3 cellular contexts compared by ENCODE assay signal in the genomic region with DNA sequence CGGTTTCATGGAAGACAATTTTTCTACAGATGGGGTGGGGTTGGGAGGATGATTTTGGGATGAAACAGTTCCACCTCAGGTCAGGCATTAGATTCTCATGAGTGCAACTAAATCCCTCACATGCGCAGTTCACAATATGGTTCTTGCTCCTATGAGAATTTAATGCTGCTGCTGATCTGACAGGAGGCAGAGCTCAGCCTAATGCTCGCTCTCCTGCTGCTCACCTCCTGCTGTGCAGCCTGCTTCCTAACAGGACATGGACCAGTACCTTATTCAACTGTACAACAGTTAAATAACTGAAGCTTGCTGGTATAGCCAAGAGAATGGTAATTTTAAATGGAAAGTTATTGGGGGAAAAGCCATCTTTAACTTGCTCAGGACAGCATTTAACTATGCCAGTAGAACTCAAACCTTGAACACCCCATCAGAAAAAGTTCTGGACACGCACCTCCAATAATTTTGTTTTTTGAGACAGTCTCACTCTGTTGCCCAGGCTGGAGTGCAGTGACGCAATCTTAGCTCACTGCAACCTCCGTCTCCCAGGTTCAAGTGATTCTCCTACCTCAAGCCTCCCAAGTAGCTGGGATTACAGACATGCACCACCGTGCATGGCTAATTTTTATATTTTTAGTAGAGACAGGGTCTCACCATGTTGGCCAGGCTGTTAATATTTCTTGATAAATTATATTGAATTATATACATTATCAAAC.
TF ChIP-seq lines count a peak whose summit lies in the region.

No MANE protein-coding gene starts in this region.

TF ChIP-seq in SK-N-SH treated with all-trans-retinoic acid at 6 μM for 48 hours, 23 proteins besides CTCF, POLR2A, EP300 and RAD21:
- TF ChIP-seq, protein P1, sequence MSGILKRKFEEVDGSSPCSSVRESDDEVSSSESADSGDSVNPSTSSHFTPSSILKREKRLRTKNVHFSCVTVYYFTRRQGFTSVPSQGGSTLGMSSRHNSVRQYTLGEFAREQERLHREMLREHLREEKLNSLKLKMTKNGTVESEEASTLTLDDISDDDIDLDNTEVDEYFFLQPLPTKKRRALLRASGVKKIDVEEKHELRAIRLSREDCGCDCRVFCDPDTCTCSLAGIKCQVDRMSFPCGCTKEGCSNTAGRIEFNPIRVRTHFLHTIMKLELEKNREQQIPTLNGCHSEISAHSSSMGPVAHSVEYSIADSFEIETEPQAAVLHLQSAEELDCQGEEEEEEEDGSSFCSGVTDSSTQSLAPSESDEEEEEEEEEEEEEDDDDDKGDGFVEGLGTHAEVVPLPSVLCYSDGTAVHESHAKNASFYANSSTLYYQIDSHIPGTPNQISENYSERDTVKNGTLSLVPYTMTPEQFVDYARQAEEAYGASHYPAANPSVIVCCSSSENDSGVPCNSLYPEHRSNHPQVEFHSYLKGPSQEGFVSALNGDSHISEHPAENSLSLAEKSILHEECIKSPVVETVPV (CRISPR knock-in tag; IDR thresholded peaks at IDR 0.05) = no peak
- TF ChIP-seq, protein P2, sequence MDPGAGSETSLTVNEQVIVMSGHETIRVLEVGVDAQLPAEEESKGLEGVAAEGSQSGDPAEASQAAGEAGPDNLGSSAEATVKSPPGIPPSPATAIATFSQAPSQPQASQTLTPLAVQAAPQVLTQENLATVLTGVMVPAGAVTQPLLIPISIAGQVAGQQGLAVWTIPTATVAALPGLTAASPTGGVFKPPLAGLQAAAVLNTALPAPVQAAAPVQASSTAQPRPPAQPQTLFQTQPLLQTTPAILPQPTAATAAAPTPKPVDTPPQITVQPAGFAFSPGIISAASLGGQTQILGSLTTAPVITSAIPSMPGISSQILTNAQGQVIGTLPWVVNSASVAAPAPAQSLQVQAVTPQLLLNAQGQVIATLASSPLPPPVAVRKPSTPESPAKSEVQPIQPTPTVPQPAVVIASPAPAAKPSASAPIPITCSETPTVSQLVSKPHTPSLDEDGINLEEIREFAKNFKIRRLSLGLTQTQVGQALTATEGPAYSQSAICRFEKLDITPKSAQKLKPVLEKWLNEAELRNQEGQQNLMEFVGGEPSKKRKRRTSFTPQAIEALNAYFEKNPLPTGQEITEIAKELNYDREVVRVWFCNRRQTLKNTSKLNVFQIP (CRISPR knock-in tag; IDR thresholded peaks at IDR 0.05; ENCODE audit: borderline replicate concordance, low read depth) = no peak
- no peak for TF ChIP-seq ZFP30 (CRISPR knock-in tag; IDR thresholded peaks at IDR 0.05)
- TF ChIP-seq ESRRG (CRISPR knock-in tag; IDR thresholded peaks at IDR 0.05) = no peak

TF ChIP-seq in SK-N-SH, 30 proteins besides CTCF, POLR2A, EP300 and RAD21:
- TF ChIP-seq, protein P3, sequence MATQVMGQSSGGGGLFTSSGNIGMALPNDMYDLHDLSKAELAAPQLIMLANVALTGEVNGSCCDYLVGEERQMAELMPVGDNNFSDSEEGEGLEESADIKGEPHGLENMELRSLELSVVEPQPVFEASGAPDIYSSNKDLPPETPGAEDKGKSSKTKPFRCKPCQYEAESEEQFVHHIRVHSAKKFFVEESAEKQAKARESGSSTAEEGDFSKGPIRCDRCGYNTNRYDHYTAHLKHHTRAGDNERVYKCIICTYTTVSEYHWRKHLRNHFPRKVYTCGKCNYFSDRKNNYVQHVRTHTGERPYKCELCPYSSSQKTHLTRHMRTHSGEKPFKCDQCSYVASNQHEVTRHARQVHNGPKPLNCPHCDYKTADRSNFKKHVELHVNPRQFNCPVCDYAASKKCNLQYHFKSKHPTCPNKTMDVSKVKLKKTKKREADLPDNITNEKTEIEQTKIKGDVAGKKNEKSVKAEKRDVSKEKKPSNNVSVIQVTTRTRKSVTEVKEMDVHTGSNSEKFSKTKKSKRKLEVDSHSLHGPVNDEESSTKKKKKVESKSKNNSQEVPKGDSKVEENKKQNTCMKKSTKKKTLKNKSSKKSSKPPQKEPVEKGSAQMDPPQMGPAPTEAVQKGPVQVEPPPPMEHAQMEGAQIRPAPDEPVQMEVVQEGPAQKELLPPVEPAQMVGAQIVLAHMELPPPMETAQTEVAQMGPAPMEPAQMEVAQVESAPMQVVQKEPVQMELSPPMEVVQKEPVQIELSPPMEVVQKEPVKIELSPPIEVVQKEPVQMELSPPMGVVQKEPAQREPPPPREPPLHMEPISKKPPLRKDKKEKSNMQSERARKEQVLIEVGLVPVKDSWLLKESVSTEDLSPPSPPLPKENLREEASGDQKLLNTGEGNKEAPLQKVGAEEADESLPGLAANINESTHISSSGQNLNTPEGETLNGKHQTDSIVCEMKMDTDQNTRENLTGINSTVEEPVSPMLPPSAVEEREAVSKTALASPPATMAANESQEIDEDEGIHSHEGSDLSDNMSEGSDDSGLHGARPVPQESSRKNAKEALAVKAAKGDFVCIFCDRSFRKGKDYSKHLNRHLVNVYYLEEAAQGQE (IDR thresholded peaks at IDR 0.05; ENCODE audit: low read depth, low read length) = no peak
- TF ChIP-seq RCOR1 (IDR thresholded peaks at IDR 0.05; ENCODE audit: low read length) = no peak
- TF ChIP-seq, protein P4, sequence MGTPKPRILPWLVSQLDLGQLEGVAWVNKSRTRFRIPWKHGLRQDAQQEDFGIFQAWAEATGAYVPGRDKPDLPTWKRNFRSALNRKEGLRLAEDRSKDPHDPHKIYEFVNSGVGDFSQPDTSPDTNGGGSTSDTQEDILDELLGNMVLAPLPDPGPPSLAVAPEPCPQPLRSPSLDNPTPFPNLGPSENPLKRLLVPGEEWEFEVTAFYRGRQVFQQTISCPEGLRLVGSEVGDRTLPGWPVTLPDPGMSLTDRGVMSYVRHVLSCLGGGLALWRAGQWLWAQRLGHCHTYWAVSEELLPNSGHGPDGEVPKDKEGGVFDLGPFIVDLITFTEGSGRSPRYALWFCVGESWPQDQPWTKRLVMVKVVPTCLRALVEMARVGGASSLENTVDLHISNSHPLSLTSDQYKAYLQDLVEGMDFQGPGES (IDR thresholded peaks at IDR 0.05; ENCODE audit: low read depth, low read length) = no peak
- TF ChIP-seq CHD2 (IDR thresholded peaks at IDR 0.05; ENCODE audit: low read length, partially characterized antibody) = no peak
- no peak for TF ChIP-seq FOSL2 (IDR thresholded peaks at IDR 0.05; ENCODE audit: borderline replicate concordance, low read depth)
- TF ChIP-seq, protein P5, sequence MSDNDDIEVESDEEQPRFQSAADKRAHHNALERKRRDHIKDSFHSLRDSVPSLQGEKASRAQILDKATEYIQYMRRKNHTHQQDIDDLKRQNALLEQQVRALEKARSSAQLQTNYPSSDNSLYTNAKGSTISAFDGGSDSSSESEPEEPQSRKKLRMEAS (IDR thresholded peaks at IDR 0.05; ENCODE audit: low read depth) = no peak
- no peak for TF ChIP-seq RXRA (IDR thresholded peaks at IDR 0.05; ENCODE audit: borderline replicate concordance, low read depth)
- no peak for TF ChIP-seq POLR2AphosphoS5 (IDR thresholded peaks at IDR 0.05; ENCODE audit: low read depth, low read length)
- TF ChIP-seq JUND (IDR thresholded peaks at IDR 0.05) = no peak
- no peak for TF ChIP-seq TEAD4 (IDR thresholded peaks at IDR 0.05; ENCODE audit: borderline replicate concordance, insufficient read depth)
- TF ChIP-seq YY1 (IDR thresholded peaks at IDR 0.05; ENCODE audit: low read depth) = no peak
- no peak for TF ChIP-seq SIN3A (IDR thresholded peaks at IDR 0.05; ENCODE audit: borderline replicate concordance, low read depth, low read length)
- TF ChIP-seq FOXM1 (IDR thresholded peaks at IDR 0.05; ENCODE audit: low read depth) = no peak
- no peak for TF ChIP-seq EZH2phosphoT487 (IDR thresholded peaks at IDR 0.05; ENCODE audit: borderline replicate concordance, low read depth)
- TF ChIP-seq GABPA (IDR thresholded peaks at IDR 0.05; ENCODE audit: low read depth) = no peak
- TF ChIP-seq, protein P6, sequence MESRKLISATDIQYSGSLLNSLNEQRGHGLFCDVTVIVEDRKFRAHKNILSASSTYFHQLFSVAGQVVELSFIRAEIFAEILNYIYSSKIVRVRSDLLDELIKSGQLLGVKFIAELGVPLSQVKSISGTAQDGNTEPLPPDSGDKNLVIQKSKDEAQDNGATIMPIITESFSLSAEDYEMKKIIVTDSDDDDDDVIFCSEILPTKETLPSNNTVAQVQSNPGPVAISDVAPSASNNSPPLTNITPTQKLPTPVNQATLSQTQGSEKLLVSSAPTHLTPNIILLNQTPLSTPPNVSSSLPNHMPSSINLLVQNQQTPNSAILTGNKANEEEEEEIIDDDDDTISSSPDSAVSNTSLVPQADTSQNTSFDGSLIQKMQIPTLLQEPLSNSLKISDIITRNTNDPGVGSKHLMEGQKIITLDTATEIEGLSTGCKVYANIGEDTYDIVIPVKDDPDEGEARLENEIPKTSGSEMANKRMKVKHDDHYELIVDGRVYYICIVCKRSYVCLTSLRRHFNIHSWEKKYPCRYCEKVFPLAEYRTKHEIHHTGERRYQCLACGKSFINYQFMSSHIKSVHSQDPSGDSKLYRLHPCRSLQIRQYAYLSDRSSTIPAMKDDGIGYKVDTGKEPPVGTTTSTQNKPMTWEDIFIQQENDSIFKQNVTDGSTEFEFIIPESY (IDR thresholded peaks at IDR 0.05; ENCODE audit: borderline replicate concordance, low read depth) = no peak

TF ChIP-seq in HEK293, 187 proteins besides CTCF, POLR2A, EP300 and RAD21:
- TF ChIP-seq GLIS1 (tag by site-specific recombination; IDR thresholded peaks at IDR 0.05) (peak; percentile 30; the same call in 1 of the 2 replicates), ZNF610 (tag by site-specific recombination; IDR thresholded peaks at IDR 0.05; ENCODE audit: borderline replicate concordance) (no peak), ZNF223 (tag by site-specific recombination; IDR thresholded peaks at IDR 0.05) (no peak), ZIC2 (tag by site-specific recombination; IDR thresholded peaks at IDR 0.05) (peak; percentile 20; the same call in 1 of the 2 replicates)
- TF ChIP-seq, protein P7, sequence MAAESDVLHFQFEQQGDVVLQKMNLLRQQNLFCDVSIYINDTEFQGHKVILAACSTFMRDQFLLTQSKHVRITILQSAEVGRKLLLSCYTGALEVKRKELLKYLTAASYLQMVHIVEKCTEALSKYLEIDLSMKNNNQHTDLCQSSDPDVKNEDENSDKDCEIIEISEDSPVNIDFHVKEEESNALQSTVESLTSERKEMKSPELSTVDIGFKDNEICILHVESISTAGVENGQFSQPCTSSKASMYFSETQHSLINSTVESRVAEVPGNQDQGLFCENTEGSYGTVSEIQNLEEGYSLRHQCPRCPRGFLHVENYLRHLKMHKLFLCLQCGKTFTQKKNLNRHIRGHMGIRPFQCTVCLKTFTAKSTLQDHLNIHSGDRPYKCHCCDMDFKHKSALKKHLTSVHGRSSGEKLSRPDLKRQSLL (tag by site-specific recombination; IDR thresholded peaks at IDR 0.05) = no peak
- TF ChIP-seq, protein P8, sequence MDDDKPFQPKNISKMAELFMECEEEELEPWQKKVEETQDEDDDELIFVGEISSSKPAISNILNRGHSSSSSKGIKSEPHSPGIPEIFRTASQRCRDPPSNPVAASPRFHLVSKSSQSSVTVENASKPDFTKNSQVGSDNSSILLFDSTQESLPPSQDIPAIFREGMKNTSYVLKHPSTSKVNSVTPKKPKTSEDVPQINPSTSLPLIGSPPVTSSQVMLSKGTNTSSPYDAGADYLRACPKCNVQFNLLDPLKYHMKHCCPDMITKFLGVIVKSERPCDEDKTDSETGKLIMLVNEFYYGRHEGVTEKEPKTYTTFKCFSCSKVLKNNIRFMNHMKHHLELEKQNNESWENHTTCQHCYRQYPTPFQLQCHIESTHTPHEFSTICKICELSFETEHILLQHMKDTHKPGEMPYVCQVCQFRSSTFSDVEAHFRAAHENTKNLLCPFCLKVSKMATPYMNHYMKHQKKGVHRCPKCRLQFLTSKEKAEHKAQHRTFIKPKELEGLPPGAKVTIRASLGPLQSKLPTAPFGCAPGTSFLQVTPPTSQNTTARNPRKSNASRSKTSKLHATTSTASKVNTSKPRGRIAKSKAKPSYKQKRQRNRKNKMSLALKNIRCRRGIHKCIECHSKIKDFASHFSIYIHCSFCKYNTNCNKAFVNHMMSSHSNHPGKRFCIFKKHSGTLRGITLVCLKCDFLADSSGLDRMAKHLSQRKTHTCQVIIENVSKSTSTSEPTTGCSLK (tag by site-specific recombination; IDR thresholded peaks at IDR 0.05) = no peak
